1 cellular context compared by ENCODE assay signal in the genomic region with DNA sequence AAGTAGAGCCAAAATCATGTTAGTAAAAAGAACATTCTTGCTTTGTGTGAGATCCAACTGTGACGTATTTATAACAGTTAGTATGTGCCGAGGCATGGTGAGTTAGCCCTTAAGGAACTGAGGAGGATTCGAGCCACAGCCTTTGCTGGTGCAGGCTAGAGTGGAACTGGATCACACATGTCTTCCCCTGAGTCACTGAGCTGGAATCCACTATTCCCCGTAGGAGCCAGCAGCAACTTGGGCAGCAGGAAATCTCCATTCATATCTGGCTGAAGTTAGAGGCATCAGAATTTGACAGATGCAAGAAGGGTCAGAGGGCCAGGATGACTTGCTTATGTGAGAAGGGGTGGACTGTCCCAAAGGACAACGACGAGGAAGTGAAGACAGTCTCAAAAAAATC.
TF ChIP-seq lines count a peak whose summit lies in the region.

No MANE protein-coding gene starts in this region.

TF ChIP-seq in GM23338, 12 proteins besides CTCF, POLR2A, EP300 and RAD21 (continued from another document):
- TF ChIP-seq, protein P1, sequence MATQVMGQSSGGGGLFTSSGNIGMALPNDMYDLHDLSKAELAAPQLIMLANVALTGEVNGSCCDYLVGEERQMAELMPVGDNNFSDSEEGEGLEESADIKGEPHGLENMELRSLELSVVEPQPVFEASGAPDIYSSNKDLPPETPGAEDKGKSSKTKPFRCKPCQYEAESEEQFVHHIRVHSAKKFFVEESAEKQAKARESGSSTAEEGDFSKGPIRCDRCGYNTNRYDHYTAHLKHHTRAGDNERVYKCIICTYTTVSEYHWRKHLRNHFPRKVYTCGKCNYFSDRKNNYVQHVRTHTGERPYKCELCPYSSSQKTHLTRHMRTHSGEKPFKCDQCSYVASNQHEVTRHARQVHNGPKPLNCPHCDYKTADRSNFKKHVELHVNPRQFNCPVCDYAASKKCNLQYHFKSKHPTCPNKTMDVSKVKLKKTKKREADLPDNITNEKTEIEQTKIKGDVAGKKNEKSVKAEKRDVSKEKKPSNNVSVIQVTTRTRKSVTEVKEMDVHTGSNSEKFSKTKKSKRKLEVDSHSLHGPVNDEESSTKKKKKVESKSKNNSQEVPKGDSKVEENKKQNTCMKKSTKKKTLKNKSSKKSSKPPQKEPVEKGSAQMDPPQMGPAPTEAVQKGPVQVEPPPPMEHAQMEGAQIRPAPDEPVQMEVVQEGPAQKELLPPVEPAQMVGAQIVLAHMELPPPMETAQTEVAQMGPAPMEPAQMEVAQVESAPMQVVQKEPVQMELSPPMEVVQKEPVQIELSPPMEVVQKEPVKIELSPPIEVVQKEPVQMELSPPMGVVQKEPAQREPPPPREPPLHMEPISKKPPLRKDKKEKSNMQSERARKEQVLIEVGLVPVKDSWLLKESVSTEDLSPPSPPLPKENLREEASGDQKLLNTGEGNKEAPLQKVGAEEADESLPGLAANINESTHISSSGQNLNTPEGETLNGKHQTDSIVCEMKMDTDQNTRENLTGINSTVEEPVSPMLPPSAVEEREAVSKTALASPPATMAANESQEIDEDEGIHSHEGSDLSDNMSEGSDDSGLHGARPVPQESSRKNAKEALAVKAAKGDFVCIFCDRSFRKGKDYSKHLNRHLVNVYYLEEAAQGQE (IDR thresholded peaks at IDR 0.05; ENCODE audit: unreplicated experiment), result no peak
- TF ChIP-seq EZH2phosphoT487 (IDR thresholded peaks at IDR 0.05; ENCODE audit: unreplicated experiment) (no peak), EZH2 (IDR thresholded peaks at IDR 0.05; ENCODE audit: low read depth, unreplicated experiment) (no peak), NANOG (IDR thresholded peaks at IDR 0.05; ENCODE audit: borderline replicate concordance) (no peak)
- TF ChIP-seq, protein P2, sequence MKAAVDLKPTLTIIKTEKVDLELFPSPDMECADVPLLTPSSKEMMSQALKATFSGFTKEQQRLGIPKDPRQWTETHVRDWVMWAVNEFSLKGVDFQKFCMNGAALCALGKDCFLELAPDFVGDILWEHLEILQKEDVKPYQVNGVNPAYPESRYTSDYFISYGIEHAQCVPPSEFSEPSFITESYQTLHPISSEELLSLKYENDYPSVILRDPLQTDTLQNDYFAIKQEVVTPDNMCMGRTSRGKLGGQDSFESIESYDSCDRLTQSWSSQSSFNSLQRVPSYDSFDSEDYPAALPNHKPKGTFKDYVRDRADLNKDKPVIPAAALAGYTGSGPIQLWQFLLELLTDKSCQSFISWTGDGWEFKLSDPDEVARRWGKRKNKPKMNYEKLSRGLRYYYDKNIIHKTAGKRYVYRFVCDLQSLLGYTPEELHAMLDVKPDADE (IDR thresholded peaks at IDR 0.05), result no peak
